In genomic region chr12:49564241-49565118, GRCh38 we compare ENCODE assay signal across 19 cellular contexts. TPM values are rescaled to one million over a fixed set of nuclear protein-coding genes. Genes with fewer than 3 reads are reported as not detected.
DNase-seq lines count a peak whose midpoint lies in the region; ATAC-seq and TF ChIP-seq lines count a peak whose summit lies in the region.
"Had no signal": no experiment of that assay in that cellular context is flagged by ENCODE, and none has a peak within 500 bp of the region (broad histone marks: within the 10 kb centered on the region; RNA-seq: fewer than 3 reads in every experiment).

No MANE protein-coding gene starts in this region.

- H3K27ac ChIP-seq in heart right ventricle (peak overlapping the region; percentile 57 to 98 (median 94)), gastrocnemius medialis (peak overlapping the region; percentile 89 to 94 (median 90))
- H3K27ac ChIP-seq: coronary artery, KMS-11, suprapubic skin had no signal

- H3K27me3 Mint-ChIP-seq in activated naive CD4-positive, alpha-beta T cell treated with anti-CD3 and anti-CD28 coated beads, Interleukin-2, amount 10 ng/mL, durations not matched to agents 7 days and 5 days = no peaks in the 10 kb centered on the region
- H3K27me3 Mint-ChIP-seq in T-helper 17 cell (no peaks in the 10 kb centered on the region), progenitor cell of endocrine pancreas (no peaks in the 10 kb centered on the region)

- no peak for TF ChIP-seq POLR2A in gastrocnemius medialis (IDR thresholded peaks at IDR 0.05)

- intact Hi-C loops in heart right ventricle (cut with DNase I) = loop anchor here in 1 of 10 donors (5.0 kb wide), 1 partner anchor 502 kb away; the partner anchor contains the start of gene KMT2D
- intact Hi-C loops in gastrocnemius medialis (cut with DNase I; ENCODE audit: low total_unique reads) = loop anchor here (1.0 kb wide), 1 partner anchor 205 kb away; no protein-coding TSS in a partner anchor

- H3K4me3 ChIP-seq in heart right ventricle = peak overlapping the region in 6 of 10 donors; percentile 5 to 28 (median 10)
- H3K4me3 ChIP-seq in gastrocnemius medialis = peak overlapping the region; percentile 4 to 41 (median 22)
- H3K4me3 ChIP-seq: coronary artery, suprapubic skin had no signal

- 79 to 86% methylated on average over 15 of the region's 15 CpGs for WGBS in heart right ventricle, 2 donors

- TF ChIP-seq CTCF in heart right ventricle (IDR thresholded peaks at IDR 0.05) (no peak), gastrocnemius medialis (IDR thresholded peaks at IDR 0.05 in 4 of 5, conservative IDR thresholded peaks at IDR 0.05 in 1 of 5) (no peak), progenitor cell of endocrine pancreas (IDR thresholded peaks at IDR 0.05; ENCODE audit: unreplicated experiment) (no peak)

- H3K27me3 ChIP-seq in heart right ventricle (no peaks in the 10 kb centered on the region), gastrocnemius medialis (no peaks in the 10 kb centered on the region)
- H3K27me3 ChIP-seq: suprapubic skin had no signal

- peak; percentile 55 for DNase-seq in activated naive CD4-positive, alpha-beta T cell treated with anti-CD3 and anti-CD28 coated beads, Interleukin-2, amount 10 ng/mL, durations not matched to agents 7 days and 5 days
- DNase-seq in activated naive CD4-positive, alpha-beta T cell treated with anti-CD3 and anti-CD28 coated beads, Interleukin-2, amount 50 U/mL, for 16 hours = no peak
- DNase-seq in T-helper 17 cell = no peak
- no peak for DNase-seq in heart right ventricle
- DNase-seq in gastrocnemius medialis = no peak
- DNase-seq in NCI-H446 (lab: John Stamatoyannopoulos, UW) = no peak
- no peak for DNase-seq in progenitor cell of endocrine pancreas (ENCODE audit: low spot score, unreplicated experiment)
- DNase-seq: ACHN, EL, GOT3, NCI-H82, retina had no signal

- peaks cover 71% of the 10 kb centered on the region for H3K4me1 Mint-ChIP-seq in activated naive CD4-positive, alpha-beta T cell treated with anti-CD3 and anti-CD28 coated beads, Interleukin-2, amount 10 ng/mL, durations not matched to agents 7 days and 5 days
- peaks cover 44% of the 10 kb centered on the region for H3K4me1 Mint-ChIP-seq in T-helper 17 cell
- peaks cover 11% of the 10 kb centered on the region for H3K4me1 Mint-ChIP-seq in progenitor cell of endocrine pancreas (ENCODE audit: low read depth)

- no peak for ATAC-seq in T-helper 17 cell
- ATAC-seq in heart right ventricle = peak in 2 of 8 donors; percentile 2 to 11
- peak in 1 of 2 donors; percentile 20 for ATAC-seq in gastrocnemius medialis
- no peak for ATAC-seq in GM18519 (IDR thresholded peaks at IDR 0.05; ENCODE audit: low FRiP score, unreplicated experiment)

- H3K36me3 Mint-ChIP-seq in activated naive CD4-positive, alpha-beta T cell treated with anti-CD3 and anti-CD28 coated beads, Interleukin-2, amount 10 ng/mL, durations not matched to agents 7 days and 5 days = peaks cover 48% of the 10 kb centered on the region
- H3K36me3 Mint-ChIP-seq in T-helper 17 cell (ENCODE audit: low read depth) (peaks cover 8% of the 10 kb centered on the region), progenitor cell of endocrine pancreas (ENCODE audit: insufficient read depth) (peaks cover 14% of the 10 kb centered on the region)

- CTCF ChIA-PET in activated naive CD4-positive, alpha-beta T cell treated with anti-CD3 and anti-CD28 coated beads, Interleukin-2, amount 10 ng/mL, durations not matched to agents 7 days and 5 days (lab: Charles Lee) = interaction anchor here (0.9 to 6.4 kb wide), 6 partner anchors 8 to 205 kb away, joined by 3 to 42 read pairs (median 4); partner anchors contain the start of gene PRPF40B

- H3K9me3 ChIP-seq in T-helper 17 cell (ENCODE audit: control insufficient read depth, low read length, poor library complexity, severe bottlenecking) (no peaks in the 10 kb centered on the region), heart right ventricle (no peaks in the 10 kb centered on the region), gastrocnemius medialis (no peaks in the 10 kb centered on the region)
- H3K9me3 ChIP-seq: suprapubic skin had no signal

- in situ Hi-C loops in gastrocnemius medialis (cut with MboI; ENCODE audit: low sequenced_read_pairs in 4 of 4) = no loop called here

- no peaks in the 10 kb centered on the region for H3K9me3 Mint-ChIP-seq in activated naive CD4-positive, alpha-beta T cell treated with anti-CD3 and anti-CD28 coated beads, Interleukin-2, amount 10 ng/mL, durations not matched to agents 7 days and 5 days
- H3K9me3 Mint-ChIP-seq in progenitor cell of endocrine pancreas (ENCODE audit: low read depth) = no peaks in the 10 kb centered on the region

- peak overlapping the region; percentile 83 for H3K27ac Mint-ChIP-seq in activated naive CD4-positive, alpha-beta T cell treated with anti-CD3 and anti-CD28 coated beads, Interleukin-2, amount 10 ng/mL, durations not matched to agents 7 days and 5 days
- peak overlapping the region; percentile 85 for H3K27ac Mint-ChIP-seq in T-helper 17 cell
- H3K27ac Mint-ChIP-seq in progenitor cell of endocrine pancreas = no peak overlapping the region

- H3K4me1 ChIP-seq in heart right ventricle (peaks cover 15 to 50% (median 35%) of the 10 kb centered on the region in 9 donors), gastrocnemius medialis (peaks cover 40 to 47% of the 10 kb centered on the region in 2 donors)

- peak overlapping the region; percentile 48 for H3K4me3 Mint-ChIP-seq in activated naive CD4-positive, alpha-beta T cell treated with anti-CD3 and anti-CD28 coated beads, Interleukin-2, amount 10 ng/mL, durations not matched to agents 7 days and 5 days
- H3K4me3 Mint-ChIP-seq in T-helper 17 cell (peak overlapping the region; percentile 66), progenitor cell of endocrine pancreas (ENCODE audit: low read depth) (no peak overlapping the region)

- H3K36me3 ChIP-seq in heart right ventricle = peaks cover 2 to 65% (median 52%) of the 10 kb centered on the region in 9 donors
- peaks cover 0 to 52% of the 10 kb centered on the region in 2 donors for H3K36me3 ChIP-seq in gastrocnemius medialis

RNA-seq across cellular contexts. Expression of gene MCRS1, which starts 3.5 kb away (rescaled TPM):
- total RNA-seq in T-helper 17 cell = 10 to 100 TPM; 78.0 to 92.2 TPM
- total RNA-seq in heart right ventricle = 100 to 1,000 TPM in 1 of 10 donors, 10 to 100 TPM in 9; 72.6 to 118 (median 82.2) TPM
- polyA plus RNA-seq in heart right ventricle = 10 to 100 TPM; 73.3 to 94.7 TPM
- 10 to 100 TPM; 28.7 to 62.0 (median 34.6) TPM for total RNA-seq in gastrocnemius medialis
- 88.1 and 92.6 TPM in 2 replicates for total RNA-seq in progenitor cell of endocrine pancreas

RNA-seq across cellular contexts. Expression of gene KCNH3, which starts 25.6 kb away (rescaled TPM):
- total RNA-seq in T-helper 17 cell (1 to 10 TPM; 2.7 to 3.1 TPM), heart right ventricle (1 to 10 TPM in 1 of 10 donors, under 1 TPM in 9; 0.16 to 1.2 (median 0.26) TPM), gastrocnemius medialis (not detected), progenitor cell of endocrine pancreas (29.2 and 31.9 TPM in 2 replicates)
- polyA plus RNA-seq in heart right ventricle = 1 to 10 TPM in 1 of 2 donors, under 1 TPM in 1; 0.17 to 2.0 TPM
- total RNA-seq: lung microvascular endothelial cell had no signal

RNA-seq across cellular contexts. Expression of gene FAM186B, which starts 41.0 kb away (rescaled TPM):
- under 1 TPM; 0.37 to 0.39 TPM for total RNA-seq in T-helper 17 cell
- total RNA-seq in heart right ventricle = 1 to 10 TPM in 2 of 10 donors, under 1 TPM in 8; 0.25 to 1.5 (median 0.78) TPM
- polyA plus RNA-seq in heart right ventricle = under 1 TPM; 0.04 to 0.22 TPM
- 1 to 10 TPM in 1 of 4 donors, under 1 TPM in 3; 0.31 to 1.0 (median 0.70) TPM for total RNA-seq in gastrocnemius medialis
- total RNA-seq in progenitor cell of endocrine pancreas = 0.20 and 0.24 TPM in 2 replicates
- total RNA-seq: epithelial cell of proximal tubule had no signal
- polyA plus RNA-seq: neural cell had no signal

RNA-seq across cellular contexts. Expression of gene PRPF40B, which starts 58.9 kb away (rescaled TPM):
- total RNA-seq in T-helper 17 cell (1 to 10 TPM; 5.6 to 7.1 TPM), heart right ventricle (10 to 100 TPM; 16.8 to 26.2 (median 21.6) TPM), gastrocnemius medialis (10 to 100 TPM; 17.6 to 21.3 (median 20.2) TPM), progenitor cell of endocrine pancreas (57.4 and 63.4 TPM in 2 replicates)
- 10 to 100 TPM; 13.4 to 37.5 TPM for polyA plus RNA-seq in heart right ventricle
